19 cellular contexts compared by ENCODE assay signal in genomic region chr12:40175489-40175888, GRCh38.
"Had no signal": no experiment of that assay in that cellular context is flagged by ENCODE, and none has a peak within 500 bp of the region (broad histone marks: within the 10 kb centered on the region; RNA-seq: fewer than 3 reads in every experiment).

No MANE protein-coding gene starts in this region.

- H3K4me1 ChIP-seq: colonic mucosa, esophagus muscularis mucosa, foreskin keratinocyte, gastroesophageal sphincter, heart left ventricle, lower lobe of right lung had no signal

- DNase-seq: cerebellar nuclear complex; colonic mucosa; cortex of kidney; dermis blood vessel endothelial cell; dorsolateral prefrontal cortex; effector CD4-positive, alpha-beta T cell; effector memory CD4-positive, alpha-beta T cell; foreskin keratinocyte; heart left ventricle; left cardiac atrium; left lung; left ventricle myocardium superior; lower lobe of right lung; mesendoderm; midbrain had no signal

- H3K27ac Mint-ChIP-seq: memory B cell had no signal

- H3K79me2 ChIP-seq: hepatocyte had no signal

- H3K4me2 ChIP-seq: hepatocyte had no signal

- H3K36me3 ChIP-seq: colonic mucosa, esophagus muscularis mucosa, gastroesophageal sphincter, heart left ventricle, left lung, lower lobe of right lung had no signal

- H3K36me3 Mint-ChIP-seq: memory B cell had no signal

- H3K27ac ChIP-seq: colonic mucosa, dorsolateral prefrontal cortex, esophagus muscularis mucosa, foreskin keratinocyte, gastroesophageal sphincter, heart left ventricle, hepatocyte, left lung, lower lobe of right lung had no signal

- H2AFZ ChIP-seq: hepatocyte had no signal

- H3K9me3 ChIP-seq: colonic mucosa, esophagus muscularis mucosa, gastroesophageal sphincter, lower lobe of right lung had no signal

- H3K4me3 Mint-ChIP-seq: memory B cell had no signal

- H3K4me3 ChIP-seq: colonic mucosa, dorsolateral prefrontal cortex, esophagus muscularis mucosa, gastroesophageal sphincter, heart left ventricle, hepatocyte, left lung, lower lobe of right lung had no signal

- ATAC-seq: foreskin keratinocyte, gastroesophageal sphincter, heart left ventricle, left cardiac atrium, left lung, left ventricle myocardium superior, lower lobe of right lung had no signal

- H3K27me3 ChIP-seq: colonic mucosa, dorsolateral prefrontal cortex, esophagus muscularis mucosa, foreskin keratinocyte, gastroesophageal sphincter, heart left ventricle, hepatocyte, left lung had no signal

- H3K27me3 Mint-ChIP-seq: memory B cell had no signal
